1 cellular context compared by ENCODE assay signal in genomic region chr9:81601639-81602623, GRCh38.
TF ChIP-seq lines count a peak whose summit lies in the region.

No MANE protein-coding gene starts in this region.

TF ChIP-seq in GM23338, 12 proteins besides CTCF, POLR2A, EP300 and RAD21 (continued from another document):
- TF ChIP-seq REST (IDR thresholded peaks at IDR 0.05; ENCODE audit: unreplicated experiment) (no peak), POLR2AphosphoS5 (IDR thresholded peaks at IDR 0.05; ENCODE audit: low read depth) (no peak), NANOG (IDR thresholded peaks at IDR 0.05; ENCODE audit: borderline replicate concordance) (no peak), ZNF331 (CRISPR knock-in tag; IDR thresholded peaks at IDR 0.05; ENCODE audit: low read depth) (no peak), STAT1 (IDR thresholded peaks at IDR 0.05; ENCODE audit: unreplicated experiment) (no peak)
